ENCODE assay signal across 7 cellular contexts in the genomic region with DNA sequence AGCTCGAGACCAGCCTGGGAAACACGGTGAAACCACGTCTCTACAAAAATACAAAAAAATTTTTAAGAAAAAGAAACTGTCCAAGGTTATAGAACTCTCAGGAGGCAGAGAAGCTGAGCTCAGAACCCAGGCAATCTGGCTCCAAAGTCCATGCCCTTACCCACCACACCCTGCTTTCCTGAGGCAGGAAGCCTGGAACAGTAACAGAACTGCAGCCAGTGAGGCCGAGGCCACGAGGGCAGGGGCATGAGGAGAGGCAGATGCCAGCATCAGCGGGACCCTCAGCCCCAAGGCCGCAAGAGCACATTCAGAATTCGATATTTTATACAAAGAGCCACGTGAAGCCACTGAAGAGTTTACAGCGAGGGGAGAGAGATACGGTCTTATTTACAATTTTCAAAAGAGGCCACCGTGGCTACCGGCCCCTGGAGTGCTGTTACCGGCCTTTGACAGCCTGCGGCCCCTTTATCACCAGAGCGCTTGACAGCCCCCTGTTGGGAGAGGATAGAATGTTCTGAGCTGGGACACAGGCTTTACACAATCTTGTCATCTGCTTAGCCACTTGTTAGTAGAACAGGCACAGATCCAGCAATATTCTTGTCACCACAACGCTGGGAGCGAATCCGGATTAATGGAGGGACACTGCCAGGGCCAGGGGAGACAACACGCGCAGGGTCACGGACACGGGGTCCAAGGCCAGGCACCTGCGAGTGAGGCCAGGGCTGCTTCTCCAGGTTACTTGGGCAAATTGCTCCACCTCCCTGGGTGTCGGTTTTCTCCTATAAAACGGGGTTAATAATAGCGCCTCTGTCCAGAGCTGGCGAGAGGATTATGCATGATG. TPM values are rescaled to one million over a fixed set of nuclear protein-coding genes. Genes with fewer than 3 reads are reported as not detected.
DNase-seq lines count a peak whose midpoint lies in the region; ATAC-seq lines count a peak whose summit lies in the region.

No MANE protein-coding gene starts in this region.

- no peaks in the 10 kb centered on the region for H3K9me3 ChIP-seq in Karpas-422 (ENCODE audit: low read length)

- ATAC-seq in HG03280 (IDR thresholded peaks at IDR 0.05; ENCODE audit: unreplicated experiment), result no peak

- H3K9me2 ChIP-seq in Karpas-422 (replicated peaks; ENCODE audit: insufficient read depth, low read length), result no peaks in the 10 kb centered on the region

- H4K20me1 ChIP-seq in Karpas-422 (ENCODE audit: insufficient read depth, low read depth, low read length), result peaks cover 12% of the 10 kb centered on the region; the same call in 1 of the 2 replicates

- H3K36me3 ChIP-seq in Karpas-422 (ENCODE audit: insufficient read depth, low read length), result no peaks in the 10 kb centered on the region

- peaks cover 53% of the 10 kb centered on the region for H3K79me2 ChIP-seq in Karpas-422 (ENCODE audit: low read length)

- no peak overlapping the region for H2AFZ ChIP-seq in Karpas-422 (ENCODE audit: low read length)

- no peak overlapping the region for H3K4me2 ChIP-seq in Karpas-422 (ENCODE audit: low read depth, low read length, poor library complexity, severe bottlenecking)

- no peak overlapping the region for H3K9ac ChIP-seq in Karpas-422 (ENCODE audit: low read length)

- DNase-seq in Karpas-422 (peak; percentile 51), astrocyte of the hippocampus (ENCODE audit: low read depth, low spot score) (peak; percentile 26), superior temporal gyrus (ENCODE audit: extremely low spot score) (peak; percentile 78), NCI-H128 (lab: John Stamatoyannopoulos, UW; ENCODE audit: unreplicated experiment) (no peak), NCI-H2171 (lab: John Stamatoyannopoulos, UW) (no peak)

- no peak overlapping the region for H3K4me3 ChIP-seq in Karpas-422 (ENCODE audit: low read length)

- H3K27me3 ChIP-seq in Karpas-422 (ENCODE audit: low read length) (no peaks in the 10 kb centered on the region), layer of hippocampus (ENCODE audit: control insufficient read depth, insufficient read depth, low read length) (no peaks in the 10 kb centered on the region)

- peaks cover 16% of the 10 kb centered on the region for H3K4me1 ChIP-seq in Karpas-422 (ENCODE audit: low read length)

- H3K27ac ChIP-seq in Karpas-422 (ENCODE audit: low read length) (no peak overlapping the region), layer of hippocampus (ENCODE audit: low read depth, low read length) (peak overlapping the region; percentile 77)

RNA-seq across cellular contexts. Expression of gene SPATA2, which starts 5.6 kb away (rescaled TPM):
- 3.1 and 3.5 TPM in 2 replicates for total RNA-seq in Karpas-422 (2014; rRNA removed; shearing (Covaris generic); ENCODE audit: low replicate concordance)

RNA-seq across cellular contexts. Expression of gene RNF114, which starts 26.5 kb away (rescaled TPM):
- 34.2 and 38.1 TPM in 2 replicates for total RNA-seq in Karpas-422 (2014; rRNA removed; shearing (Covaris generic); ENCODE audit: low replicate concordance)

Comparison
In these comparisons a context has a peak if more than half of its experiments do, and no peak if none do; other contexts are left out.
1. DNase-seq: peak in Karpas-422 (single experiment), astrocyte of the hippocampus (single experiment) and superior temporal gyrus (single experiment); none in NCI-H128 (single experiment) and NCI-H2171 (single experiment).